Comparison of ENCODE assay signal across 26 cellular contexts in genomic region chr17:44367626-44368025, GRCh38. TPM values are rescaled to one million over a fixed set of nuclear protein-coding genes. Genes with fewer than 3 reads are reported as not detected.
"Had no signal": no experiment of that assay in that cellular context is flagged by ENCODE, and none has a peak within 500 bp of the region (broad histone marks: within the 10 kb centered on the region; RNA-seq: fewer than 3 reads in every experiment).

No MANE protein-coding gene starts in this region.

- H3K4me3 Mint-ChIP-seq: activated CD4-positive, alpha-beta T cell treated with anti-CD3 and anti-CD28 coated beads, Interleukin-2, amount 10 ng/mL, durations not matched to agents 7 days and 5 days; activated CD8-positive, alpha-beta T cell treated with anti-CD3 and anti-CD28 coated beads for 36 hours; activated T-cell treated with anti-CD3 and anti-CD28 coated beads, Interleukin-2, amount 50 U/mL, for 4 hours; activated T-helper 17 cell treated with anti-CD3 and anti-CD28 coated beads, Interleukin-2, amount 50 U/mL, for 72 hours; dendritic cell treated with granulocyte-macrophage colony-stimulating factor and Interleukin-4, amounts not matched to agents 40 ng/mL and 50 ng/mL, for 4 days; T-helper 17 cell; WTC11 had no signal

- H3K4me1 Mint-ChIP-seq: activated T-helper 17 cell treated with anti-CD3 and anti-CD28 coated beads, Interleukin-2, amount 50 U/mL, for 72 hours had no signal

- ATAC-seq: activated CD8-positive, alpha-beta T cell treated with anti-CD3 and anti-CD28 coated beads for 36 hours; activated T-cell treated with anti-CD3 and anti-CD28 coated beads, Interleukin-2, amount 50 U/mL, for 4 hours; activated T-helper 17 cell treated with anti-CD3 and anti-CD28 coated beads, Interleukin-2, amount 50 U/mL, for 72 hours; heart right ventricle; left lung; lower lobe of right lung; right cardiac atrium; T-helper 17 cell; WTC11 had no signal

- H3K27ac ChIP-seq: breast epithelium, epithelial cell of prostate, heart right ventricle, left lung, lower lobe of right lung, spleen, suprapubic skin, transverse colon had no signal

- H3K36me3 ChIP-seq: breast epithelium, heart right ventricle, left lung, lower lobe of right lung, spleen, suprapubic skin, transverse colon had no signal

- H3K9me3 Mint-ChIP-seq: activated CD4-positive, alpha-beta T cell treated with anti-CD3 and anti-CD28 coated beads, Interleukin-2, amount 10 ng/mL, durations not matched to agents 7 days and 5 days; activated CD8-positive, alpha-beta T cell treated with anti-CD3 and anti-CD28 coated beads for 36 hours; activated T-cell treated with anti-CD3 and anti-CD28 coated beads, Interleukin-2, amount 50 U/mL, for 4 hours; activated T-helper 17 cell treated with anti-CD3 and anti-CD28 coated beads, Interleukin-2, amount 50 U/mL, for 72 hours; dendritic cell treated with granulocyte-macrophage colony-stimulating factor and Interleukin-4, amounts not matched to agents 40 ng/mL and 50 ng/mL, for 4 days; WTC11 had no signal

- H3K4me3 ChIP-seq: breast epithelium, heart right ventricle, left lung, lower lobe of right lung, spleen, suprapubic skin, transverse colon had no signal

- DNase-seq: activated CD4-positive, alpha-beta T cell treated with anti-CD3 and anti-CD28 coated beads for 1 hour; activated CD4-positive, alpha-beta T cell treated with anti-CD3 and anti-CD28 coated beads, Interleukin-2, amount 10 ng/mL, durations not matched to agents 7 days and 5 days; activated CD8-positive, alpha-beta T cell treated with anti-CD3 and anti-CD28 coated beads for 36 hours; activated gamma-delta T cell treated with Interleukin-2 at 50 U/mL for 16 hours; activated naive CD4-positive, alpha-beta T cell treated with anti-CD3 and anti-CD28 coated beads, Interleukin-2, amount 50 U/mL, for 16 hours; activated T-cell treated with anti-CD3 and anti-CD28 coated beads, Interleukin-2, amount 50 U/mL, for 4 hours; amniotic stem cell; central memory CD4-positive, alpha-beta T cell; effector CD4-positive, alpha-beta T cell; heart right ventricle; lower lobe of right lung; nucleus accumbens; right cardiac atrium; spleen; stimulated activated naive CD4-positive, alpha-beta T cell; T-helper 17 cell; T1000; transverse colon had no signal

- H3K36me3 Mint-ChIP-seq: WTC11 had no signal

- H3K27ac Mint-ChIP-seq: activated CD4-positive, alpha-beta T cell treated with anti-CD3 and anti-CD28 coated beads, Interleukin-2, amount 10 ng/mL, durations not matched to agents 7 days and 5 days; activated CD8-positive, alpha-beta T cell treated with anti-CD3 and anti-CD28 coated beads for 36 hours; activated T-helper 17 cell treated with anti-CD3 and anti-CD28 coated beads, Interleukin-2, amount 50 U/mL, for 72 hours; dendritic cell treated with granulocyte-macrophage colony-stimulating factor and Interleukin-4, amounts not matched to agents 40 ng/mL and 50 ng/mL, for 4 days; T-helper 17 cell; WTC11 had no signal

- H3K9me3 ChIP-seq: breast epithelium, heart right ventricle, left lung, lower lobe of right lung, spleen, suprapubic skin, transverse colon had no signal

RNA-seq across cellular contexts. Expression of gene RUNDC3A, which starts 59.2 kb away (rescaled TPM):
- total RNA-seq: fibroblast of lung had no signal
- polyA plus RNA-seq: fibroblast of lung had no signal
